18 cellular contexts compared by ENCODE assay signal in genomic region chr13:66837246-66837645, GRCh38.
"Had no signal": no experiment of that assay in that cellular context is flagged by ENCODE, and none has a peak within 500 bp of the region (broad histone marks: within the 10 kb centered on the region; RNA-seq: fewer than 3 reads in every experiment).

No MANE protein-coding gene starts in this region.

- DNase-seq: activated B cell treated with CpG ODN at 0.5 μM for 24 hours; activated CD4-positive, alpha-beta memory T cell treated with anti-CD3 and anti-CD28 coated beads, Interleukin-2, amount 10 ng/mL, durations not matched to agents 7 days and 5 days; activated CD4-positive, alpha-beta T cell treated with anti-CD3 and anti-CD28 coated beads for 4 hours; activated CD8-positive, alpha-beta memory T cell treated with anti-CD3 and anti-CD28 coated beads, Interleukin-2, amount 10 ng/mL, durations not matched to agents 7 days and 5 days; activated naive CD4-positive, alpha-beta T cell; activated naive CD8-positive, alpha-beta T cell treated with anti-CD3 and anti-CD28 coated beads for 36 hours; activated T-cell treated with anti-CD3 and anti-CD28 coated beads, Interleukin-2, amount 50 U/mL, for 1 hour; amniotic stem cell; effector CD8-positive, alpha-beta T cell; lower lobe of right lung; natural killer cell; occipital lobe; stimulated activated CD4-positive, alpha-beta T cell treated with anti-CD3 and anti-CD28 coated beads, Interleukin-4, amount 100 ng/mL, for 24 hours; stomach had no signal

- H3K4me1 ChIP-seq: lower lobe of right lung had no signal

- H3K27me3 ChIP-seq: esophagus muscularis mucosa, gastroesophageal sphincter, stomach had no signal

- H3K27ac ChIP-seq: esophagus muscularis mucosa, gastroesophageal sphincter, lower lobe of right lung, stomach had no signal

- H3K4me3 ChIP-seq: esophagus muscularis mucosa, gastroesophageal sphincter, lower lobe of right lung, stomach had no signal

- ATAC-seq: activated CD8-positive, alpha-beta memory T cell treated with anti-CD3 and anti-CD28 coated beads, Interleukin-2, amount 10 ng/mL, durations not matched to agents 7 days and 5 days; activated T-helper 17 cell treated with anti-CD3 and anti-CD28 coated beads, Interleukin-2, amount 50 U/mL, for 72 hours; gastroesophageal sphincter; lower lobe of right lung; natural killer cell; stimulated activated effector memory CD8-positive, alpha-beta T cell treated with anti-CD3 and anti-CD28 coated beads, Interleukin-12 subunit alpha, Interleukin-12 subunit beta, amount 100 ng/mL, for 72 hours had no signal

- H3K36me3 ChIP-seq: esophagus muscularis mucosa, gastroesophageal sphincter, lower lobe of right lung, stomach had no signal

- H3K9me3 ChIP-seq: esophagus muscularis mucosa, gastroesophageal sphincter, lower lobe of right lung, stomach had no signal
